In the genomic region with DNA sequence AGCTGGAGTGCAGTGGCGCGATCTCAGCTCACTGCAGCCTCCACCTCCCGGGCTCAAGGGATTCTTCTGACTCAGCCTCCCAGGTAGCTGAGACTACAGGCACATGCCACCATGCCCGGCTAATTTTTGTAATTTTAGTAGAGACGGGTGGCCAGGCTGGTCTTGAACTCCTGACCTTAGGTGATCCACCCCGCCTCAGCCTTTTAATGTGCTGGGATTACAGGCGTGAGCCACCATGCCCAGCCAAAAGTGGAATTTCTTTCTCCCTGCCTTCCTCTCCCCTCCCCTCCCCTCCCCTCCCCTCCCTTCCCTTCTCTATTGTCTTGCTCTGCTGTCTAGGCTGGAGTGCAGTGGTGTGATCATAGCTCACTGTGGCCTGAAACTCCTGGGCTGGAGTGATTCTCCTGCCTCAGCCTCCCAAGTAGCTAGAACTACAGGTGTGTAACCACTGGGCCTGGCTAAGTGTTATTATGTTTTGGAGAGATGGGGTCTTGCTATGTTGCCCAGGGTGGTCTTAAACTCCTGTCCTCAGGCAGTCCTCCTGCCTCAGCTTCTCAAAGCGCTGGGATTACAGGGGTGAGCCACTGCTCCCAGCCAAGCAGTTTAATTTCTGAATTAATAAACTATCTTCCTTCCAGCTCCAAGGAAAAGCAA, we compare ENCODE assay signal across 1 cellular context.
A peak's percentile ranks its signal among the peaks of the same experiment; 100 is the strongest.
TF ChIP-seq lines count a peak whose summit lies in the region.

No MANE protein-coding gene starts in this region.

TF ChIP-seq in K562, 482 proteins besides CTCF, POLR2A, EP300 and RAD21 (continued from another document):
- TF ChIP-seq ELF2 (CRISPR knock-in tag; IDR thresholded peaks at IDR 0.05) = no peak
- TF ChIP-seq ZNF785 (CRISPR knock-in tag; IDR thresholded peaks at IDR 0.05) = no peak
- no peak for TF ChIP-seq SMARCA4 (IDR thresholded peaks at IDR 0.05)
- peak; percentile 36 for TF ChIP-seq RBM25 (IDR thresholded peaks at IDR 0.05; ENCODE audit: low read depth, low read length, severe bottlenecking)
TF ChIP-seq in K562: peak in this region for 1.
